Comparison of ENCODE assay signal across 20 cellular contexts in the genomic region with DNA sequence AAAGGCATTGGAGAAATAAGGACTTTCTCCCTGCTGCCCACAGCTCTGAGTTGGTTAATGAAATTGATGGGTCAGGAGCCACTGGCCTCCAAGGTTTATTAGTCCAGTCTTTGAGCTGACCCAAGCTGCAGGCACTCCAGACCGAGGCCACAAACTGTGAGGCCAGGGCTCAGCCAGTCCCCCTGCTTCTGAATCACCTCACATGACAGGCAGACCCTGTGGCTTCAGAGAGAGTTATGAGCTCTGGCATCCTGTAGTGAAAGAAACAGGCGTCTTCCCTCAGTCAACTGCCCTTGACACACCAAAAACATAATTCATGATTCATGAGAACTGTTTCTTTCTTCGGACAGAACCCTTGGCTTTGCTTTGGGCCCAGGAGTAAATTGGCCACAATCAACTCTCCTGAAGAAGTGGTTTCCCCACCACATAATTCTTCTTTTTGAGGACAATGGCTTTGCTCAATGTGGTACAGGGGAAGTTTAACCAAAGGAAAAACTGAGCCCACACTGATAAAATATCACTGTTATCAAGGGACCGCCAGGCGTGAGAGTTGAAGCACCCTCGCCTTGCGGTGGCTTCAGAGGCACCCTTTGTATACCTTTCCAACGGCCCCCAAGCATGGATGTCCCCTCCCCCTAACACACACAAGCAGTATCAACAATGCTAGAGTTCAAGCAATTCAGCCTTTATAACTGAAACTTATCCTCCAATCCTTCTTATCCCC.
"Had no signal": no experiment of that assay in that cellular context is flagged by ENCODE, and none has a peak within 500 bp of the region (broad histone marks: within the 10 kb centered on the region; RNA-seq: fewer than 3 reads in every experiment).

No MANE protein-coding gene starts in this region.

- DNase-seq: activated CD4-positive, alpha-beta T cell treated with anti-CD3 and anti-CD28 coated beads, Interleukin-2, amount 50 U/mL, for 48 hours; activated gamma-delta T cell treated with Interleukin-2 at 50 U/mL for 16 hours; adrenal gland; hippocampal formation; occipital lobe; stimulated activated naive CD8-positive, alpha-beta T cell treated with anti-CD3 and anti-CD28 coated beads, Interleukin-15, Interleukin-2, amounts not matched to agents 100 U/mL and 50 U/mL, for 24 hours; T-cell; trophoblast cell had no signal

- H3K4me1 Mint-ChIP-seq: nephron, T-cell had no signal

- H3K27me3 ChIP-seq: adrenal gland, breast epithelium, right atrium auricular region, vagina had no signal

- H3K4me3 ChIP-seq: adrenal gland, breast epithelium, coronary artery, lung, right atrium auricular region, skin epidermis, vagina had no signal

- H3K36me3 Mint-ChIP-seq: mesothelial cell of epicardium, T-cell had no signal

- H3K9me3 ChIP-seq: adrenal gland, breast epithelium, right atrium auricular region, vagina had no signal

- H3K27ac ChIP-seq: adrenal gland, breast epithelium, coronary artery, right atrium auricular region, skin epidermis, vagina had no signal

- H3K4me1 ChIP-seq: adrenal gland, breast epithelium, right atrium auricular region, vagina had no signal

- H3K4me3 Mint-ChIP-seq: activated T-helper 1 cell treated with anti-CD3 and anti-CD28 coated beads, Interleukin-12 subunit alpha, Interleukin-12 subunit beta, Interleukin-2, Interleukin-4 antibody, amounts not matched to agents 30 ng/mL and 10 ng/mL and 1 ng/mL, durations not matched to agents 14 hours and 24 hours and 36 hours; mesothelial cell of epicardium; nephron; T-cell had no signal

- ATAC-seq: activated naive CD4-positive, alpha-beta T cell treated with anti-CD3 and anti-CD28 coated beads, Interleukin-2, amount 50 U/mL, for 72 hours; esophagus mucosa; left lobe of liver; stimulated activated naive CD8-positive, alpha-beta T cell treated with anti-CD3 and anti-CD28 coated beads, Interleukin-15, Interleukin-2, amounts not matched to agents 100 U/mL and 50 U/mL, for 24 hours had no signal

- H3K36me3 ChIP-seq: adrenal gland, breast epithelium, right atrium auricular region, vagina had no signal

- H3K9me3 Mint-ChIP-seq: activated T-helper 1 cell treated with anti-CD3 and anti-CD28 coated beads, Interleukin-12 subunit alpha, Interleukin-12 subunit beta, Interleukin-2, Interleukin-4 antibody, amounts not matched to agents 30 ng/mL and 10 ng/mL and 1 ng/mL, durations not matched to agents 14 hours and 24 hours and 36 hours; nephron; T-cell had no signal

- H3K27ac Mint-ChIP-seq: activated naive CD4-positive, alpha-beta T cell treated with anti-CD3 and anti-CD28 coated beads, Interleukin-2, amount 50 U/mL, for 72 hours; activated T-helper 1 cell treated with anti-CD3 and anti-CD28 coated beads, Interleukin-12 subunit alpha, Interleukin-12 subunit beta, Interleukin-2, Interleukin-4 antibody, amounts not matched to agents 30 ng/mL and 10 ng/mL and 1 ng/mL, durations not matched to agents 14 hours and 24 hours and 36 hours; mesothelial cell of epicardium; T-cell had no signal
